12 cellular contexts compared by ENCODE assay signal in the genomic region with DNA sequence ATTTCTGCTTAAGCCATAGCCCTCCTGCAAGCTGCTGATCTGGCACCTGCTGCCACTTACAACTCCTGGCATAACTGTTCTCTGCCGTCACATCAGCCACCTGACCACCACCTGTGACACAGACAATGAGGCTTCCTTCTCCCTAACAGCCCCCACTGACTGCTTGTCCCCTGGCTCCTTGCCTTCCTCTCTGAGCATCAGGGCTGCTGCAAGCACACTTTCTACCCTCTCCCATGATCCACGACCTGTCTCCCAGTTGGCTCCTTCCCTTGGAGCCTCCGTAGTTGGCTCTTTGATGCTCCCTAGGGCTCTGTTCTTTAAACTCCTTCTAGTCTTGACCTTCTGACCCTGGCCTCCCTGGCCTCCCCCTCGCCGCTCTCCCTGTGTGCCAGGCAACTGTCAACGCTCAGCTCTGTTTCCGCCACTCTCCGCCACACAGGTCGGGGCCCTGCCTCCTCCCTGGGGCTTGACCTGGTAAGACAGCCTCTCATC.
A peak's percentile ranks its signal among the peaks of the same experiment; 100 is the strongest.
DNase-seq lines count a peak whose midpoint lies in the region; ATAC-seq lines count a peak whose summit lies in the region.
"Had no signal": no experiment of that assay in that cellular context is flagged by ENCODE, and none has a peak within 500 bp of the region (broad histone marks: within the 10 kb centered on the region; RNA-seq: fewer than 3 reads in every experiment).

No MANE protein-coding gene starts in this region.

- no peaks in the 10 kb centered on the region for H3K27me3 ChIP-seq in muscle layer of colon (ENCODE audit: control insufficient read depth in 1 of 2, insufficient read depth in 2 of 2, low read length in 2 of 2)

- H3K36me3 ChIP-seq in muscle layer of colon (ENCODE audit: insufficient read depth, low read length): peaks cover 13% of the 10 kb centered on the region

- peak overlapping the region; percentile 31 for H3K27ac ChIP-seq in angular gyrus (ENCODE audit: low read depth, low read length)
- H3K27ac ChIP-seq in muscle layer of colon (ENCODE audit: low read depth, low read length): peak overlapping the region; percentile 40

- no peaks in the 10 kb centered on the region for H3K9me3 ChIP-seq in muscle layer of colon (ENCODE audit: low read length)

- peaks cover 17% of the 10 kb centered on the region for H3K4me1 ChIP-seq in muscle layer of colon (ENCODE audit: insufficient read depth, low read length)

- no peak overlapping the region for H3K9ac ChIP-seq in muscle layer of colon (ENCODE audit: low read length)

- DNase-seq in DMS79 (lab: John Stamatoyannopoulos, UW): peak; percentile 66
- DNase-seq in NCI-H187 treated with DMSO at 0.1 percent for 48 hours (lab: John Stamatoyannopoulos, UW): peak; percentile 81
- no peak for DNase-seq in superior temporal gyrus (ENCODE audit: extremely low spot score)
- DNase-seq in T1000 (lab: John Stamatoyannopoulos, UW): no peak
- DNase-seq: activated naive CD4-positive, alpha-beta T cell treated with anti-CD3 and anti-CD28 coated beads for 36 hours; IMR-90; stimulated activated CD4-positive, alpha-beta T cell treated with anti-CD3 and anti-CD28 coated beads, Interleukin-4, amount 100 ng/mL, for 1 hour had no signal

- H3K4me3 ChIP-seq in muscle layer of colon (ENCODE audit: low read depth in 1 of 2, low read length in 2 of 2): no peak overlapping the region

- ATAC-seq in GM21526 (IDR thresholded peaks at IDR 0.05; ENCODE audit: low FRiP score, unreplicated experiment) (no peak), GM21576 (IDR thresholded peaks at IDR 0.05; ENCODE audit: unreplicated experiment) (no peak)
- ATAC-seq: stimulated activated memory B cell treated with anti-CD40 and anti-IgM and Interleukin-4, amounts not matched to agents 10 μg/mL and 1 μg/mL and 100 μg/mL, for 72 hours had no signal

Comparison
In these comparisons a context has a peak if more than half of its experiments do, and no peak if none do; other contexts are left out.
1. DNase-seq: peak in DMS79 (single experiment) and NCI-H187 treated with DMSO at 0.1 percent for 48 hours (single experiment); none in superior temporal gyrus (single experiment) and T1000 (single experiment).